In genomic region chr15:84868037-84868880, GRCh38 we compare ENCODE assay signal across 31 cellular contexts. TPM values are rescaled to one million over a fixed set of nuclear protein-coding genes. Genes with fewer than 3 reads are reported as not detected.
"Had no signal": no experiment of that assay in that cellular context is flagged by ENCODE, and none has a peak within 500 bp of the region (broad histone marks: within the 10 kb centered on the region; RNA-seq: fewer than 3 reads in every experiment).

No MANE protein-coding gene starts in this region.

- ATAC-seq: activated CD8-positive, alpha-beta T cell treated with anti-CD3 and anti-CD28 coated beads, Interleukin-2, amount 10 ng/mL, durations not matched to agents 7 days and 5 days; activated naive CD4-positive, alpha-beta T cell treated with anti-CD3 and anti-CD28 coated beads, Interleukin-2, amount 50 U/mL, for 72 hours; activated naive CD8-positive, alpha-beta T cell treated with anti-CD3 and anti-CD28 coated beads, Interleukin-2, amount 50 U/mL, for 24 hours; Panc1; Right ventricle myocardium inferior; SK-N-SH treated with all-trans-retinoic acid at 6 μM for 48 hours had no signal

- H3K4me3 ChIP-seq: MG63, SJCRH30 had no signal

- H3K27me3 ChIP-seq: MG63, SJCRH30 had no signal

- DNase-seq: activated CD4-positive, alpha-beta T cell treated with anti-CD3 and anti-CD28 coated beads for 48 hours; activated CD4-positive, alpha-beta T cell treated with anti-CD3 and anti-CD28 coated beads, Interleukin-2, amount 50 U/mL, for 4 hours; activated CD4-positive, CD25-positive, alpha-beta regulatory T cell treated with anti-CD3 and anti-CD28 coated beads, Interleukin-2, amount 50 U/mL, for 72 hours; activated CD8-positive, alpha-beta memory T cell treated with anti-CD3 and anti-CD28 coated beads, Interleukin-2, amount 50 U/mL, for 48 hours; activated CD8-positive, alpha-beta T cell treated with anti-CD3 and anti-CD28 coated beads, Interleukin-2, amount 10 ng/mL, durations not matched to agents 7 days and 5 days; activated effector memory CD4-positive, alpha-beta T cell treated with Interleukin-2 at 50 U/mL for 16 hours; activated naive CD4-positive, alpha-beta T cell treated with Interleukin-2 at 50 U/mL for 16 hours; activated naive CD8-positive, alpha-beta T cell treated with anti-CD3 and anti-CD28 coated beads, Interleukin-2, amount 50 U/mL, for 24 hours; activated T-cell treated with anti-CD3 and anti-CD28 coated beads, Interleukin-2, amount 50 U/mL, for 1 hour; amniotic stem cell; MG63; MV-4-11; NCI-H1105; NCI-H1436; NCI-H1694 treated with DMSO at 0.1 percent for 48 hours; NCI-H2029 treated with DMSO at 0.1 percent for 48 hours; NCI-H345; NCI-H510A; NCI-H526 treated with DMSO at 0.1 percent for 48 hours; NK-92 treated with Interleukin-12 subunit alpha and Interleukin-12 subunit beta, amount 100 ng/mL, for 24 hours; OCI-M1; RPMI8226; SJCRH30; SW 1271 had no signal

- H3K9me3 Mint-ChIP-seq: activated naive CD4-positive, alpha-beta T cell treated with anti-CD3 and anti-CD28 coated beads, Interleukin-2, amount 50 U/mL, for 72 hours; activated naive CD8-positive, alpha-beta T cell treated with anti-CD3 and anti-CD28 coated beads, Interleukin-2, amount 50 U/mL, for 24 hours; brain had no signal

- H3K36me3 ChIP-seq: MG63 had no signal

- H3K27me3 Mint-ChIP-seq: activated naive CD8-positive, alpha-beta T cell treated with anti-CD3 and anti-CD28 coated beads, Interleukin-2, amount 50 U/mL, for 24 hours had no signal

- FAIRE-seq: astrocyte had no signal

- H3K9me3 ChIP-seq: MG63, SJCRH30 had no signal

- H3K36me3 Mint-ChIP-seq: activated naive CD4-positive, alpha-beta T cell treated with anti-CD3 and anti-CD28 coated beads, Interleukin-2, amount 50 U/mL, for 72 hours; brain had no signal

- H3K27ac Mint-ChIP-seq: activated CD8-positive, alpha-beta T cell treated with anti-CD3 and anti-CD28 coated beads, Interleukin-2, amount 10 ng/mL, durations not matched to agents 7 days and 5 days; activated naive CD8-positive, alpha-beta T cell treated with anti-CD3 and anti-CD28 coated beads, Interleukin-2, amount 50 U/mL, for 24 hours had no signal

- H3K4me3 Mint-ChIP-seq: activated CD8-positive, alpha-beta T cell treated with anti-CD3 and anti-CD28 coated beads, Interleukin-2, amount 10 ng/mL, durations not matched to agents 7 days and 5 days; activated naive CD8-positive, alpha-beta T cell treated with anti-CD3 and anti-CD28 coated beads, Interleukin-2, amount 50 U/mL, for 24 hours; brain had no signal

- H3K4me1 ChIP-seq: SJCRH30 had no signal

- H3K4me1 Mint-ChIP-seq: activated naive CD8-positive, alpha-beta T cell treated with anti-CD3 and anti-CD28 coated beads, Interleukin-2, amount 50 U/mL, for 24 hours had no signal

- H3K27ac ChIP-seq: SJCRH30 had no signal

RNA-seq across cellular contexts. Expression of gene SLC28A1, which starts 16.2 kb away (rescaled TPM):
- total RNA-seq: activated CD8-positive, alpha-beta T cell treated with anti-CD3 and anti-CD28 coated beads, Interleukin-2, amount 10 ng/mL, durations not matched to agents 7 days and 5 days; astrocyte; SJCRH30; T-helper 1 cell treated with Interleukin-12 subunit alpha and Interleukin-12 subunit beta and Interleukin-4 antibody, amounts not matched to agents 30 ng/mL and 1 ng/mL, for 36 hours had no signal
